ENCODE assay signal across 10 cellular contexts in genomic region chr16:2835638-2836493, GRCh38. TPM values are rescaled to one million over a fixed set of nuclear protein-coding genes. Genes with fewer than 3 reads are reported as not detected.
A peak's percentile ranks its signal among the peaks of the same experiment; 100 is the strongest.
DNase-seq lines count a peak whose midpoint lies in the region; ATAC-seq and TF ChIP-seq lines count a peak whose summit lies in the region.
"Had no signal": no experiment of that assay in that cellular context is flagged by ENCODE, and none has a peak within 500 bp of the region (broad histone marks: within the 10 kb centered on the region; RNA-seq: fewer than 3 reads in every experiment).

No MANE protein-coding gene starts in this region.

- ATAC-seq in HG02852 (IDR thresholded peaks at IDR 0.05; ENCODE audit: unreplicated experiment) = no peak
- ATAC-seq: effector memory CD8-positive, alpha-beta T cell had no signal

- H3K27me3 ChIP-seq in esophagus squamous epithelium = peaks cover 0 to 51% (median 0%) of the 10 kb centered on the region in 4 donors

- no peak for TF ChIP-seq POLR2A in esophagus squamous epithelium (IDR thresholded peaks at IDR 0.05)

- H3K4me3 ChIP-seq in esophagus squamous epithelium = peak overlapping the region in 1 of 4 donors; percentile 10

- H3K36me3 ChIP-seq in esophagus squamous epithelium = no peaks in the 10 kb centered on the region

- in situ Hi-C loops in GM13977 (cut with MboI; ENCODE audit: low pct_unique_long_range_greater_than_20kb, low sequenced_read_pairs, unreplicated experiment) = no loop called here

- peak overlapping the region in 3 of 4 donors; percentile 65 to 79 (median 72) for H3K27ac ChIP-seq in esophagus squamous epithelium
- H3K27ac ChIP-seq: KMS-11 had no signal

- peak; percentile 97 for DNase-seq in EL
- no peak for DNase-seq in esophagus squamous epithelium (lab: John Stamatoyannopoulos, UW)
- DNase-seq in posterior vena cava (ENCODE audit: low spot score) = peak; percentile 53
- no peak for DNase-seq in activated CD4-positive, alpha-beta T cell treated with anti-CD3 and anti-CD28 coated beads for 4 hours
- DNase-seq in GM13977 (ENCODE audit: low spot score) = no peak
- DNase-seq in NCI-H1436 (lab: John Stamatoyannopoulos, UW) = no peak
- DNase-seq: effector memory CD8-positive, alpha-beta T cell had no signal

- peaks cover 0 to 19% (median 16%) of the 10 kb centered on the region in 3 donors for H3K4me1 ChIP-seq in esophagus squamous epithelium

- TF ChIP-seq CTCF in esophagus squamous epithelium (IDR thresholded peaks at IDR 0.05) (peak in 2 of 6 experiments; percentile 21 to 36), GM13977 (IDR thresholded peaks at IDR 0.05; ENCODE audit: extremely low read depth, insufficient read depth, missing control alignments) (no peak)

- 15 to 24% methylated on average over 18 of the region's 22 CpGs for WGBS in esophagus squamous epithelium, 2 donors

- no peaks in the 10 kb centered on the region for H3K9me3 ChIP-seq in esophagus squamous epithelium

- intact Hi-C loops in esophagus squamous epithelium (cut with DNase I) (no loop called here), posterior vena cava (cut with DNase I) (no loop called here)

TF ChIP-seq in PFSK-1, 5 proteins besides CTCF, POLR2A, EP300 and RAD21:
- TF ChIP-seq FOXP2 (optimal IDR thresholded peaks at IDR 0.05; ENCODE audit: borderline replicate concordance, extremely low read depth, extremely low read length, insufficient read depth) = peak; percentile 29
- TF ChIP-seq POLR2AphosphoS5 (IDR thresholded peaks at IDR 0.05; ENCODE audit: low read depth, low read length) = no peak

RNA-seq across cellular contexts. Expression of gene ZG16B, which starts 5.8 kb away (rescaled TPM):
- polyA plus RNA-seq in PFSK-1 (2012; ENCODE audit: insufficient read length, low read depth) = 2.2 TPM
- 10 to 100 TPM in 1 of 4 donors, under 1 TPM in 2, not detected in 1; 0.34 to 38.5 (median 0.44) TPM for total RNA-seq in esophagus squamous epithelium
- total RNA-seq in posterior vena cava = not detected

RNA-seq across cellular contexts. Expression of gene PRSS21, which starts 18.8 kb away (rescaled TPM):
- polyA plus RNA-seq in PFSK-1 (2012; ENCODE audit: insufficient read length, low read depth) = not detected
- 1 to 10 TPM in 1 of 4 donors, not detected in 3; 1.5 TPM for total RNA-seq in esophagus squamous epithelium
- total RNA-seq in posterior vena cava = not detected

RNA-seq across cellular contexts. Expression of gene PRSS22, which starts 22.1 kb away (rescaled TPM):
- not detected for polyA plus RNA-seq in PFSK-1 (2012; ENCODE audit: insufficient read length, low read depth)
- total RNA-seq in esophagus squamous epithelium = 100 to 1,000 TPM in 2 of 4 donors, 10 to 100 TPM in 2; 36.6 to 149 (median 113) TPM
- not detected for total RNA-seq in posterior vena cava

RNA-seq across cellular contexts. Expression of gene PRSS41, which starts 37.6 kb away (rescaled TPM):
- polyA plus RNA-seq in PFSK-1 (2012; ENCODE audit: insufficient read length, low read depth) = not detected
- total RNA-seq in esophagus squamous epithelium (not detected), posterior vena cava (not detected)

RNA-seq across cellular contexts. Expression of gene FLYWCH2, which starts 47.1 kb away (rescaled TPM):
- 83.7 TPM for polyA plus RNA-seq in PFSK-1 (2012; ENCODE audit: insufficient read length, low read depth)
- total RNA-seq in esophagus squamous epithelium (10 to 100 TPM; 18.9 to 47.9 (median 39.5) TPM), posterior vena cava (10 to 100 TPM; 16.0 to 17.6 TPM)

Comparison
In these comparisons a context has a peak if more than half of its experiments do, and no peak if none do; other contexts are left out.
1. DNase-seq: peak in EL (single experiment) and posterior vena cava (single experiment); none in esophagus squamous epithelium (single experiment), activated CD4-positive, alpha-beta T cell treated with anti-CD3 and anti-CD28 coated beads for 4 hours (0 of 2), GM13977 (single experiment) and NCI-H1436 (single experiment).
2. RNA of gene PRSS22, which starts 22.1 kb away (total RNA-seq): 36.6 to 149 TPM in esophagus squamous epithelium; not detected in posterior vena cava; every median in the first group is over 10 times any median in the second.